Comparison of ENCODE assay signal across 17 cellular contexts in the genomic region with DNA sequence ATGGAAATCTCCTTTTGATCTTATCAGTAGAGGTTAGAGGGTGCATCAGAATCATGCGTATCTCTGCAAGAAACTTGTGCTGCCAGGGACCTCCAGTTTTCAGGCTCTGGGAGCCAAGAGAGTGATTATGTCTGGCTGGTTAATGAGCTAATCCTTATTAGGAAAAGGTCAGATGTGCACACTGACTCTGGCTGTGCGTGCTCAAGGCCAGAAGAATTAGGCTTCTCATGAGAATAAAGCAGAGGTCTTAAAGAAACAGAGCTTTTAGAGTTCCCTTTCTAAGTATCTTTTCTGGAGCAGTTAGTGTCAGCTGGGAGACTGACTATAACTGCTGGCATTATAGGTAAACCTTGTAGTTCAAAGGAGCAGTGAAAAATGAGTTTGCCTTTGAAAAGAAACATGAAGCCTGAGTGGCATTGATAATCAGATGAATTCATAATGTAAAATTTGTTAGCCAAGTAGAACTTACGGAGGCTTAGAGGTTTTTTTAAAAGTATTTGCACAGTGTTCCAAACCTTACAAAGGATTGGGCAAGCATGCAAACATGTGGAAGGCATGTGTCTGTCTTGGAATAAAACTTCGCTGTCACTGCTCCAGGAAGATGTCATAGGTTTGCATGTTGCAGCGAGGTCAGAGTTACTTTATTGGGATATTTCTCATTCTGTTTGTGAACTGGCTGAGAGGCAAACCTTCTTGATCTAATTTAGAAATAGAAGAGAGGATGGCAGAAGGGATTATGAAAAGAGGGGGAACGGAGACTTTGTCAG.
A peak's percentile ranks its signal among the peaks of the same experiment; 100 is the strongest.
DNase-seq lines count a peak whose midpoint lies in the region; ATAC-seq and TF ChIP-seq lines count a peak whose summit lies in the region.
"Had no signal": no experiment of that assay in that cellular context is flagged by ENCODE, and none has a peak within 500 bp of the region (broad histone marks: within the 10 kb centered on the region; RNA-seq: fewer than 3 reads in every experiment).

No MANE protein-coding gene starts in this region.

- H3K9me3 ChIP-seq in left lung = no peaks in the 10 kb centered on the region
- no peaks in the 10 kb centered on the region for H3K9me3 ChIP-seq in smooth muscle cell (replicated peaks; ENCODE audit: low read depth)
- H3K9me3 ChIP-seq: BLaER1 treated with 17β-estradiol and CSF1 and Interleukin-3, amounts not matched to agents 10 nM and 100 nM; SJSA1 had no signal

- H3F3A ChIP-seq in smooth muscle cell (ENCODE audit: low read depth) = no peaks in the 10 kb centered on the region

- no peaks in the 10 kb centered on the region for H4K20me1 ChIP-seq in smooth muscle cell (ENCODE audit: low read depth)
- H4K20me1 ChIP-seq: BLaER1 treated with 17β-estradiol and CSF1 and Interleukin-3, amounts not matched to agents 10 nM and 100 nM had no signal

- H3K79me2 ChIP-seq in smooth muscle cell (ENCODE audit: low read depth) = no peaks in the 10 kb centered on the region

- H3K36me3 ChIP-seq in left lung (no peaks in the 10 kb centered on the region), smooth muscle cell (ENCODE audit: low read depth) (no peaks in the 10 kb centered on the region)
- H3K36me3 ChIP-seq: BLaER1 treated with 17β-estradiol and CSF1 and Interleukin-3, amounts not matched to agents 10 nM and 100 nM; SJSA1 had no signal

- ATAC-seq in left lung (peak; percentile 28), GM21360 (IDR thresholded peaks at IDR 0.05; ENCODE audit: unreplicated experiment) (no peak)

- H3K9ac ChIP-seq in smooth muscle cell (ENCODE audit: low read depth) = no peak overlapping the region
- H3K9ac ChIP-seq: BLaER1 treated with 17β-estradiol and CSF1 and Interleukin-3, amounts not matched to agents 10 nM and 100 nM had no signal

- no peak overlapping the region for H3K4me3 ChIP-seq in left lung
- no peak overlapping the region for H3K4me3 ChIP-seq in smooth muscle cell
- H3K4me3 ChIP-seq: BLaER1 treated with 17β-estradiol and CSF1 and Interleukin-3, amounts not matched to agents 10 nM and 100 nM; SJSA1 had no signal

- no peaks in the 10 kb centered on the region for H3K4me1 ChIP-seq in left lung
- peaks cover 14% of the 10 kb centered on the region for H3K4me1 ChIP-seq in smooth muscle cell (ENCODE audit: low read depth)
- H3K4me1 ChIP-seq: BLaER1 treated with 17β-estradiol and CSF1 and Interleukin-3, amounts not matched to agents 10 nM and 100 nM; SJSA1 had no signal

- peak overlapping the region in 1 of 2 donors; percentile 13 for H3K27ac ChIP-seq in left lung
- H3K27ac ChIP-seq in smooth muscle cell (ENCODE audit: low read depth) = no peak overlapping the region
- H3K27ac ChIP-seq: BLaER1 treated with 17β-estradiol and CSF1 and Interleukin-3, amounts not matched to agents 10 nM and 100 nM; SJSA1 had no signal

- H3K27me3 ChIP-seq in left lung (no peaks in the 10 kb centered on the region), smooth muscle cell (ENCODE audit: low read depth) (no peaks in the 10 kb centered on the region)
- H3K27me3 ChIP-seq: BLaER1 treated with 17β-estradiol and CSF1 and Interleukin-3, amounts not matched to agents 10 nM and 100 nM had no signal

- intact Hi-C loops in left lung (cut with DNase I) = loop anchor here in 1 of 2 donors (5.0 kb wide), 1 partner anchor 329 kb away; no protein-coding TSS in a partner anchor

- H3K4me2 ChIP-seq in smooth muscle cell = peak overlapping the region; percentile 11
- H3K4me2 ChIP-seq: BLaER1 treated with 17β-estradiol and CSF1 and Interleukin-3, amounts not matched to agents 10 nM and 100 nM had no signal

- TF ChIP-seq CTCF in left lung (IDR thresholded peaks at IDR 0.05) (no peak), smooth muscle cell (IDR thresholded peaks at IDR 0.05; ENCODE audit: borderline replicate concordance, insufficient read depth, poor library complexity, severe bottlenecking) (no peak), GM20000 (IDR thresholded peaks at IDR 0.05; ENCODE audit: extremely low read depth, missing control alignments) (no peak)

- WGBS in smooth muscle cell (ENCODE audit: low lambda C conversion rate) = 61% methylated on average over 6 of the region's 6 CpGs

- H2AFZ ChIP-seq in smooth muscle cell (ENCODE audit: low read depth) = no peak overlapping the region

- DNase-seq in GM03348 (ENCODE audit: low spot score) (peak; percentile 24), dedifferentiated amniotic fluid mesenchymal stem cell (ENCODE audit: extremely low spot score) (peak; percentile 25), left lung (no peak), smooth muscle cell (lab: John Stamatoyannopoulos, UW; ENCODE audit: unreplicated experiment) (no peak), GM20000 (ENCODE audit: low spot score) (no peak), Ammon's horn (ENCODE audit: low spot score) (no peak)
- DNase-seq in stimulated activated naive CD4-positive, alpha-beta T cell treated with Interleukin-2 at 50 U/mL for 16 hours (lab: John Stamatoyannopoulos, UW) = no peak
- DNase-seq: activated CD4-positive, alpha-beta T cell treated with anti-CD3 and anti-CD28 coated beads for 1 hour; activated naive CD4-positive, alpha-beta T cell treated with anti-CD3 and anti-CD28 coated beads for 36 hours; DMS53; immature natural killer cell; NCI-H1436 treated with DMSO at 0.1 percent for 48 hours; NCI-H510A; T-helper 9 cell had no signal

Comparison
In these comparisons a context has a peak if more than half of its experiments do, and no peak if none do; other contexts are left out.
1. DNase-seq: peak in GM03348 (single experiment) and dedifferentiated amniotic fluid mesenchymal stem cell (single experiment); none in left lung (0 of 2), smooth muscle cell (single experiment), GM20000 (single experiment), stimulated activated naive CD4-positive, alpha-beta T cell treated with Interleukin-2 at 50 U/mL for 16 hours (single experiment) and Ammon's horn (single experiment).